In the genomic region with DNA sequence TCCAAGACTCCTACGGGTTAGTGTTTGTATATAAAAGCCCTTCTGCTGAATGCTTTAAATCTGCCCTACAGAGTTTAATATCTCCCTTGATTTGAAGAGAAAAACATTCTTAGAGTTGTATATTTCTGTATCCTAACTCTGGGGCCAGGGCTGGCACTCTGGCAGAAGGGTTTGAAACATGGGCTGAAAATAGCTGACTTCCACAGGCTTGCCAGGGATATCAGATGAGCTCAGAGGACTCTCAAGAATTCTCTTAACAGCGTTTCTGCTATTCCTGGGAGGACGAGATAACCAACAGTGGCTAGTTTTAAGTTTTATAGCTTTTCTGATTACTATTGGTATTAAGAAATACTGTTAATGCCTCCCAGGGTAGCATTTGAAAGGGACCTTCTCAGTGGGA, we compare ENCODE assay signal across 31 cellular contexts.
"Had no signal": no experiment of that assay in that cellular context is flagged by ENCODE, and none has a peak within 500 bp of the region (broad histone marks: within the 10 kb centered on the region; RNA-seq: fewer than 3 reads in every experiment).

No MANE protein-coding gene starts in this region.

- H3K36me3 Mint-ChIP-seq: activated naive CD4-positive, alpha-beta T cell treated with anti-CD3 and anti-CD28 coated beads, Interleukin-2, amount 10 ng/mL, durations not matched to agents 7 days and 5 days; activated naive CD4-positive, alpha-beta T cell treated with anti-CD3 and anti-CD28 coated beads, Interleukin-2, amount 50 U/mL, for 72 hours; activated naive CD8-positive, alpha-beta T cell treated with anti-CD3 and anti-CD28 coated beads, Interleukin-2, amount 10 ng/mL, durations not matched to agents 7 days and 5 days; brain; WTC11 had no signal

- H3K4me1 Mint-ChIP-seq: activated CD4-positive, alpha-beta memory T cell treated with anti-CD3 and anti-CD28 coated beads, Interleukin-2, amount 10 ng/mL, durations not matched to agents 7 days and 5 days; activated CD4-positive, alpha-beta T cell treated with anti-CD3 and anti-CD28 coated beads, Interleukin-2, amount 10 ng/mL, durations not matched to agents 7 days and 5 days; activated naive CD4-positive, alpha-beta T cell treated with anti-CD3 and anti-CD28 coated beads, Interleukin-2, amount 10 ng/mL, durations not matched to agents 7 days and 5 days; activated naive CD8-positive, alpha-beta T cell treated with anti-CD3 and anti-CD28 coated beads, Interleukin-2, amount 10 ng/mL, durations not matched to agents 7 days and 5 days had no signal

- H3K4me1 ChIP-seq: ascending aorta, breast epithelium, esophagus squamous epithelium, gastroesophageal sphincter had no signal

- H3K27ac Mint-ChIP-seq: activated CD4-positive, alpha-beta memory T cell treated with anti-CD3 and anti-CD28 coated beads, Interleukin-2, amount 10 ng/mL, durations not matched to agents 7 days and 5 days; activated CD4-positive, alpha-beta T cell treated with anti-CD3 and anti-CD28 coated beads, Interleukin-2, amount 10 ng/mL, durations not matched to agents 7 days and 5 days; activated naive CD4-positive, alpha-beta T cell treated with anti-CD3 and anti-CD28 coated beads, Interleukin-2, amount 10 ng/mL, durations not matched to agents 7 days and 5 days; activated naive CD8-positive, alpha-beta T cell treated with anti-CD3 and anti-CD28 coated beads, Interleukin-2, amount 10 ng/mL, durations not matched to agents 7 days and 5 days; activated T-cell treated with anti-CD3 and anti-CD28 coated beads, Interleukin-2, amount 50 U/mL, for 24 hours; activated T-cell treated with anti-CD3 and anti-CD28 coated beads, Interleukin-2, amount 50 U/mL, for 72 hours; brain; WTC11 had no signal

- H3K9me3 ChIP-seq: ascending aorta, breast epithelium, esophagus squamous epithelium, gastroesophageal sphincter had no signal

- DNase-seq: activated CD4-positive, alpha-beta memory T cell treated with anti-CD3 and anti-CD28 coated beads, Interleukin-2, amount 10 ng/mL, durations not matched to agents 7 days and 5 days; activated CD4-positive, alpha-beta T cell treated with anti-CD3 and anti-CD28 coated beads for 1 hour; activated CD4-positive, alpha-beta T cell treated with anti-CD3 and anti-CD28 coated beads for 4 hours; activated CD4-positive, alpha-beta T cell treated with anti-CD3 and anti-CD28 coated beads, Interleukin-2, amount 10 ng/mL, durations not matched to agents 7 days and 5 days; activated CD4-positive, alpha-beta T cell treated with anti-CD3 and anti-CD28 coated beads, Interleukin-2, amount 50 U/mL, for 4 hours; activated CD8-positive, alpha-beta memory T cell treated with anti-CD3 and anti-CD28 coated beads, Interleukin-2, amount 50 U/mL, for 48 hours; activated gamma-delta T cell; activated naive CD4-positive, alpha-beta T cell; activated naive CD4-positive, alpha-beta T cell treated with anti-CD3 and anti-CD28 coated beads, Interleukin-2, amount 10 ng/mL, durations not matched to agents 7 days and 5 days; activated naive CD8-positive, alpha-beta T cell treated with anti-CD3 and anti-CD28 coated beads, Interleukin-2, amount 10 ng/mL, durations not matched to agents 7 days and 5 days; activated T-cell treated with anti-CD3 and anti-CD28 coated beads for 4 hours; activated T-cell treated with anti-CD3 and anti-CD28 coated beads, Interleukin-2, amount 50 U/mL, for 24 hours; activated T-cell treated with anti-CD3 and anti-CD28 coated beads, Interleukin-2, amount 50 U/mL, for 72 hours; caudate nucleus; cortex of kidney; dermis blood vessel endothelial cell; effector CD8-positive, alpha-beta T cell; esophagus squamous epithelium; foreskin melanocyte; T-helper 1 cell; T-helper 2 cell had no signal

- H3K4me3 Mint-ChIP-seq: activated CD4-positive, alpha-beta memory T cell treated with anti-CD3 and anti-CD28 coated beads, Interleukin-2, amount 10 ng/mL, durations not matched to agents 7 days and 5 days; activated CD4-positive, alpha-beta T cell treated with anti-CD3 and anti-CD28 coated beads, Interleukin-2, amount 10 ng/mL, durations not matched to agents 7 days and 5 days; activated naive CD4-positive, alpha-beta T cell treated with anti-CD3 and anti-CD28 coated beads, Interleukin-2, amount 10 ng/mL, durations not matched to agents 7 days and 5 days; activated naive CD8-positive, alpha-beta T cell treated with anti-CD3 and anti-CD28 coated beads, Interleukin-2, amount 10 ng/mL, durations not matched to agents 7 days and 5 days; activated T-cell treated with anti-CD3 and anti-CD28 coated beads, Interleukin-2, amount 50 U/mL, for 24 hours; activated T-cell treated with anti-CD3 and anti-CD28 coated beads, Interleukin-2, amount 50 U/mL, for 72 hours; brain; WTC11 had no signal

- H3K36me3 ChIP-seq: ascending aorta, breast epithelium, esophagus squamous epithelium, gastroesophageal sphincter had no signal

- H3K27ac ChIP-seq: ascending aorta, breast epithelium, epithelial cell of prostate, esophagus squamous epithelium, gastroesophageal sphincter had no signal

- H3K27me3 ChIP-seq: ascending aorta, breast epithelium, esophagus squamous epithelium, gastroesophageal sphincter had no signal

- H3K27me3 Mint-ChIP-seq: activated CD4-positive, alpha-beta memory T cell treated with anti-CD3 and anti-CD28 coated beads, Interleukin-2, amount 10 ng/mL, durations not matched to agents 7 days and 5 days; activated CD4-positive, alpha-beta T cell treated with anti-CD3 and anti-CD28 coated beads, Interleukin-2, amount 10 ng/mL, durations not matched to agents 7 days and 5 days; activated naive CD4-positive, alpha-beta T cell treated with anti-CD3 and anti-CD28 coated beads, Interleukin-2, amount 10 ng/mL, durations not matched to agents 7 days and 5 days; activated naive CD8-positive, alpha-beta T cell treated with anti-CD3 and anti-CD28 coated beads, Interleukin-2, amount 10 ng/mL, durations not matched to agents 7 days and 5 days; activated T-cell treated with anti-CD3 and anti-CD28 coated beads, Interleukin-2, amount 50 U/mL, for 24 hours; brain had no signal

- H3K4me3 ChIP-seq: ascending aorta, breast epithelium, esophagus squamous epithelium, gastroesophageal sphincter had no signal

- ATAC-seq: activated naive CD4-positive, alpha-beta T cell treated with anti-CD3 and anti-CD28 coated beads, Interleukin-2, amount 50 U/mL, for 72 hours; activated T-cell treated with anti-CD3 and anti-CD28 coated beads, Interleukin-2, amount 50 U/mL, for 72 hours; gastroesophageal sphincter; WTC11 had no signal

- FAIRE-seq: colon, endometrium, endothelial cell of umbilical vein had no signal
